1 cellular context compared by ENCODE assay signal in the genomic region with DNA sequence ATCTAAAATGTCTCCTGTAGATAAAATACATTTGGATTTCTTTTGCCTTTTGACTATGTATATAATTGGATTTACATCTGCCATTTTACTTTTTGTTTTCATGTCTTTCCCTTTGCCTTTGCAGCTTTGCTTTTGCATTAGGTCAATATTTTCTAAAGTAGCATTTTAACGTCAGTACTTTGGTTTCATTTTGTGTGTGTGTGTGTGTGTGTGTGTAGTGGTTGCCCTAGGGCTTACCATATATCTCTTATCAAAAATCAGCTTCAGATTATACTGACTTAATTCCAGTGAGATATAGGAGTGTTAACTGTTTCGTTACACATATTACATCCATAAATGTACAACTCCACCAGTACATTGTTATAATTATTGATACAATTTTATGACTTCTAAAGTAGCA.
TF ChIP-seq lines count a peak whose summit lies in the region.

No MANE protein-coding gene starts in this region.

TF ChIP-seq in HepG2, 621 proteins besides CTCF, POLR2A, EP300 and RAD21:
- TF ChIP-seq KAT8 (CRISPR knock-in tag; IDR thresholded peaks at IDR 0.05) (no peak), SNAPC2 (CRISPR knock-in tag; IDR thresholded peaks at IDR 0.05) (no peak), RBAK (CRISPR knock-in tag; IDR thresholded peaks at IDR 0.05) (no peak), KDM2A (CRISPR knock-in tag; IDR thresholded peaks at IDR 0.05; ENCODE audit: borderline replicate concordance, low read depth) (no peak), ZSCAN21 (CRISPR knock-in tag; IDR thresholded peaks at IDR 0.05; ENCODE audit: borderline replicate concordance) (no peak), RBM22 (optimal IDR thresholded peaks at IDR 0.05; ENCODE audit: low read length) (no peak), KDM6A (CRISPR knock-in tag; IDR thresholded peaks at IDR 0.05; ENCODE audit: low read depth) (no peak), ZNF552 (CRISPR knock-in tag; IDR thresholded peaks at IDR 0.05; ENCODE audit: borderline replicate concordance) (no peak), GATA4 (IDR thresholded peaks at IDR 0.05; ENCODE audit: borderline replicate concordance, low read depth) (no peak), MXI1 (IDR thresholded peaks at IDR 0.05; ENCODE audit: borderline replicate concordance, low read depth, low read length) (no peak), ZNF703 (CRISPR knock-in tag; IDR thresholded peaks at IDR 0.05; ENCODE audit: borderline replicate concordance) (no peak), IRF2 (CRISPR knock-in tag; IDR thresholded peaks at IDR 0.05) (no peak), RNF2 (conservative IDR thresholded peaks at IDR 0.05; ENCODE audit: low read depth) (no peak)
- TF ChIP-seq, protein P1, sequence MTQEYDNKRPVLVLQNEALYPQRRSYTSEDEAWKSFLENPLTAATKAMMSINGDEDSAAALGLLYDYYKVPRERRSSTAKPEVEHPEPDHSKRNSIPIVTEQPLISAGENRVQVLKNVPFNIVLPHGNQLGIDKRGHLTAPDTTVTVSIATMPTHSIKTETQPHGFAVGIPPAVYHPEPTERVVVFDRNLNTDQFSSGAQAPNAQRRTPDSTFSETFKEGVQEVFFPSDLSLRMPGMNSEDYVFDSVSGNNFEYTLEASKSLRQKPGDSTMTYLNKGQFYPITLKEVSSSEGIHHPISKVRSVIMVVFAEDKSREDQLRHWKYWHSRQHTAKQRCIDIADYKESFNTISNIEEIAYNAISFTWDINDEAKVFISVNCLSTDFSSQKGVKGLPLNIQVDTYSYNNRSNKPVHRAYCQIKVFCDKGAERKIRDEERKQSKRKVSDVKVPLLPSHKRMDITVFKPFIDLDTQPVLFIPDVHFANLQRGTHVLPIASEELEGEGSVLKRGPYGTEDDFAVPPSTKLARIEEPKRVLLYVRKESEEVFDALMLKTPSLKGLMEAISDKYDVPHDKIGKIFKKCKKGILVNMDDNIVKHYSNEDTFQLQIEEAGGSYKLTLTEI (CRISPR knock-in tag; conservative IDR thresholded peaks at IDR 0.05): no peak
- TF ChIP-seq, protein P2, sequence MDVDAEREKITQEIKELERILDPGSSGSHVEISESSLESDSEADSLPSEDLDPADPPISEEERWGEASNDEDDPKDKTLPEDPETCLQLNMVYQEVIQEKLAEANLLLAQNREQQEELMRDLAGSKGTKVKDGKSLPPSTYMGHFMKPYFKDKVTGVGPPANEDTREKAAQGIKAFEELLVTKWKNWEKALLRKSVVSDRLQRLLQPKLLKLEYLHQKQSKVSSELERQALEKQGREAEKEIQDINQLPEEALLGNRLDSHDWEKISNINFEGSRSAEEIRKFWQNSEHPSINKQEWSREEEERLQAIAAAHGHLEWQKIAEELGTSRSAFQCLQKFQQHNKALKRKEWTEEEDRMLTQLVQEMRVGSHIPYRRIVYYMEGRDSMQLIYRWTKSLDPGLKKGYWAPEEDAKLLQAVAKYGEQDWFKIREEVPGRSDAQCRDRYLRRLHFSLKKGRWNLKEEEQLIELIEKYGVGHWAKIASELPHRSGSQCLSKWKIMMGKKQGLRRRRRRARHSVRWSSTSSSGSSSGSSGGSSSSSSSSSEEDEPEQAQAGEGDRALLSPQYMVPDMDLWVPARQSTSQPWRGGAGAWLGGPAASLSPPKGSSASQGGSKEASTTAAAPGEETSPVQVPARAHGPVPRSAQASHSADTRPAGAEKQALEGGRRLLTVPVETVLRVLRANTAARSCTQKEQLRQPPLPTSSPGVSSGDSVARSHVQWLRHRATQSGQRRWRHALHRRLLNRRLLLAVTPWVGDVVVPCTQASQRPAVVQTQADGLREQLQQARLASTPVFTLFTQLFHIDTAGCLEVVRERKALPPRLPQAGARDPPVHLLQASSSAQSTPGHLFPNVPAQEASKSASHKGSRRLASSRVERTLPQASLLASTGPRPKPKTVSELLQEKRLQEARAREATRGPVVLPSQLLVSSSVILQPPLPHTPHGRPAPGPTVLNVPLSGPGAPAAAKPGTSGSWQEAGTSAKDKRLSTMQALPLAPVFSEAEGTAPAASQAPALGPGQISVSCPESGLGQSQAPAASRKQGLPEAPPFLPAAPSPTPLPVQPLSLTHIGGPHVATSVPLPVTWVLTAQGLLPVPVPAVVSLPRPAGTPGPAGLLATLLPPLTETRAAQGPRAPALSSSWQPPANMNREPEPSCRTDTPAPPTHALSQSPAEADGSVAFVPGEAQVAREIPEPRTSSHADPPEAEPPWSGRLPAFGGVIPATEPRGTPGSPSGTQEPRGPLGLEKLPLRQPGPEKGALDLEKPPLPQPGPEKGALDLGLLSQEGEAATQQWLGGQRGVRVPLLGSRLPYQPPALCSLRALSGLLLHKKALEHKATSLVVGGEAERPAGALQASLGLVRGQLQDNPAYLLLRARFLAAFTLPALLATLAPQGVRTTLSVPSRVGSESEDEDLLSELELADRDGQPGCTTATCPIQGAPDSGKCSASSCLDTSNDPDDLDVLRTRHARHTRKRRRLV (CRISPR knock-in tag; IDR thresholded peaks at IDR 0.05): no peak
- TF ChIP-seq, protein P3, sequence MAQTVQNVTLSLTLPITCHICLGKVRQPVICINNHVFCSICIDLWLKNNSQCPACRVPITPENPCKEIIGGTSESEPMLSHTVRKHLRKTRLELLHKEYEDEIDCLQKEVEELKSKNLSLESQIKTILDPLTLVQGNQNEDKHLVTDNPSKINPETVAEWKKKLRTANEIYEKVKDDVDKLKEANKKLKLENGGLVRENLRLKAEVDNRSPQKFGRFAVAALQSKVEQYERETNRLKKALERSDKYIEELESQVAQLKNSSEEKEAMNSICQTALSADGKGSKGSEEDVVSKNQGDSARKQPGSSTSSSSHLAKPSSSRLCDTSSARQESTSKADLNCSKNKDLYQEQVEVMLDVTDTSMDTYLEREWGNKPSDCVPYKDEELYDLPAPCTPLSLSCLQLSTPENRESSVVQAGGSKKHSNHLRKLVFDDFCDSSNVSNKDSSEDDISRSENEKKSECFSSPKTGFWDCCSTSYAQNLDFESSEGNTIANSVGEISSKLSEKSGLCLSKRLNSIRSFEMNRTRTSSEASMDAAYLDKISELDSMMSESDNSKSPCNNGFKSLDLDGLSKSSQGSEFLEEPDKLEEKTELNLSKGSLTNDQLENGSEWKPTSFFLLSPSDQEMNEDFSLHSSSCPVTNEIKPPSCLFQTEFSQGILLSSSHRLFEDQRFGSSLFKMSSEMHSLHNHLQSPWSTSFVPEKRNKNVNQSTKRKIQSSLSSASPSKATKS (CRISPR knock-in tag; IDR thresholded peaks at IDR 0.05): no peak
- TF ChIP-seq, protein P4, sequence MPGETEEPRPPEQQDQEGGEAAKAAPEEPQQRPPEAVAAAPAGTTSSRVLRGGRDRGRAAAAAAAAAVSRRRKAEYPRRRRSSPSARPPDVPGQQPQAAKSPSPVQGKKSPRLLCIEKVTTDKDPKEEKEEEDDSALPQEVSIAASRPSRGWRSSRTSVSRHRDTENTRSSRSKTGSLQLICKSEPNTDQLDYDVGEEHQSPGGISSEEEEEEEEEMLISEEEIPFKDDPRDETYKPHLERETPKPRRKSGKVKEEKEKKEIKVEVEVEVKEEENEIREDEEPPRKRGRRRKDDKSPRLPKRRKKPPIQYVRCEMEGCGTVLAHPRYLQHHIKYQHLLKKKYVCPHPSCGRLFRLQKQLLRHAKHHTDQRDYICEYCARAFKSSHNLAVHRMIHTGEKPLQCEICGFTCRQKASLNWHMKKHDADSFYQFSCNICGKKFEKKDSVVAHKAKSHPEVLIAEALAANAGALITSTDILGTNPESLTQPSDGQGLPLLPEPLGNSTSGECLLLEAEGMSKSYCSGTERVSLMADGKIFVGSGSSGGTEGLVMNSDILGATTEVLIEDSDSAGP (CRISPR knock-in tag; IDR thresholded peaks at IDR 0.05; ENCODE audit: borderline replicate concordance): no peak
- TF ChIP-seq, protein P5, sequence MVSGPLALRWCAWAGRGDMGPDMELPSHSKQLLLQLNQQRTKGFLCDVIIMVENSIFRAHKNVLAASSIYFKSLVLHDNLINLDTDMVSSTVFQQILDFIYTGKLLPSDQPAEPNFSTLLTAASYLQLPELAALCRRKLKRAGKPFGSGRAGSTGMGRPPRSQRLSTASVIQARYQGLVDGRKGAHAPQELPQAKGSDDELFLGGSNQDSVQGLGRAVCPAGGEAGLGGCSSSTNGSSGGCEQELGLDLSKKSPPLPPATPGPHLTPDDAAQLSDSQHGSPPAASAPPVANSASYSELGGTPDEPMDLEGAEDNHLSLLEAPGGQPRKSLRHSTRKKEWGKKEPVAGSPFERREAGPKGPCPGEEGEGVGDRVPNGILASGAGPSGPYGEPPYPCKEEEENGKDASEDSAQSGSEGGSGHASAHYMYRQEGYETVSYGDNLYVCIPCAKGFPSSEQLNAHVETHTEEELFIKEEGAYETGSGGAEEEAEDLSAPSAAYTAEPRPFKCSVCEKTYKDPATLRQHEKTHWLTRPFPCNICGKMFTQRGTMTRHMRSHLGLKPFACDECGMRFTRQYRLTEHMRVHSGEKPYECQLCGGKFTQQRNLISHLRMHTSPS (CRISPR knock-in tag; IDR thresholded peaks at IDR 0.05; ENCODE audit: low read depth): no peak
